In the genomic region with DNA sequence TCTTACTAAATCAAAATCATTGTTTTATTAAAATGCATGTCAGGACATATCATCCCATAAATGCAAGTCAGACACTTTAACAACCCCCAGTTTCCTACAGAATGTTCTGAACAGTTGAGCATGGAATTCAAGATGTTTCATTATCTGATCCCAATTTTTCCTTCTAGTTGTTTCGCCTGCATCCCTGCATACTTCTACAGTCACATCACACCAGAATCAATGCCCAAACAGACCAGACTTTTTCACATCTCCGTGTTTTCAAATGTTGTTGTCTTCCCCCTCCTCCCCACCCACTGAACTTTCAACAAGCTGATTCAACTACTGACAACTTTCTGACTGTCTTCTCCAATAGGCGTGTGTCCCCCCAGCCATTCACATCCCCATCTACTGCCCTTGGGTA, we compare ENCODE assay signal across 18 cellular contexts. TPM values are rescaled to one million over a fixed set of nuclear protein-coding genes. Genes with fewer than 3 reads are reported as not detected.
DNase-seq lines count a peak whose midpoint lies in the region; FAIRE-seq and TF ChIP-seq lines count a peak whose summit lies in the region.
"Had no signal": no experiment of that assay in that cellular context is flagged by ENCODE, and none has a peak within 500 bp of the region (broad histone marks: within the 10 kb centered on the region; RNA-seq: fewer than 3 reads in every experiment).

No MANE protein-coding gene starts in this region.

- TF ChIP-seq CTCF in astrocyte (IDR thresholded peaks at IDR 0.05; ENCODE audit: insufficient read depth, low read depth, low read length): no peak
- no peak for TF ChIP-seq CTCF in osteoblast (IDR thresholded peaks at IDR 0.05; ENCODE audit: extremely low read depth, low read depth, low read length)

- H3K4me2 ChIP-seq in astrocyte (ENCODE audit: low read length) (no peak overlapping the region), osteoblast (ENCODE audit: insufficient read depth, low read length) (no peak overlapping the region)
- H3K4me2 ChIP-seq: BLaER1 had no signal

- no peaks in the 10 kb centered on the region for H3K36me3 ChIP-seq in astrocyte (ENCODE audit: insufficient read depth, low read length)
- no peaks in the 10 kb centered on the region for H3K36me3 ChIP-seq in osteoblast (ENCODE audit: insufficient read depth, low read length)
- H3K36me3 ChIP-seq: BLaER1, HAP-1 had no signal

- H3K27ac ChIP-seq in astrocyte (ENCODE audit: low read depth, low read length): no peak overlapping the region
- no peak overlapping the region for H3K27ac ChIP-seq in osteoblast (ENCODE audit: low read depth, low read length)
- H3K27ac ChIP-seq: BLaER1, HL-60 had no signal

- DNase-seq in GM03348 (ENCODE audit: low spot score): peak; percentile 52
- DNase-seq in astrocyte (ENCODE audit: low read depth): no peak
- peak; percentile 3 for DNase-seq in osteoblast (ENCODE audit: insufficient read length, low spot score, missing footprints)
- no peak for DNase-seq in amygdala (lab: John Stamatoyannopoulos, UW)
- DNase-seq in epidermal melanocyte (ENCODE audit: insufficient read length, low spot score): no peak
- no peak for DNase-seq in NCI-H2227 treated with DMSO at 0.1 percent for 48 hours (lab: John Stamatoyannopoulos, UW)
- DNase-seq: ACHN; CD4-positive, alpha-beta memory T cell; DMS153; DMS79; GDM1 had no signal

- peak overlapping the region; percentile 41 for H3K27ac Mint-ChIP-seq in astrocyte (ENCODE audit: unreplicated experiment)
- H3K27ac Mint-ChIP-seq: CD14-positive monocyte; CD4-positive, alpha-beta memory T cell had no signal

- H3K4me1 ChIP-seq in astrocyte (ENCODE audit: insufficient read depth, low read length): no peaks in the 10 kb centered on the region
- H3K4me1 ChIP-seq in osteoblast (ENCODE audit: insufficient read depth, low read length): no peaks in the 10 kb centered on the region
- H3K4me1 ChIP-seq: BLaER1 had no signal

- peaks cover 13% of the 10 kb centered on the region for H3K4me1 Mint-ChIP-seq in astrocyte (ENCODE audit: low read depth, unreplicated experiment)
- H3K4me1 Mint-ChIP-seq: CD4-positive, alpha-beta memory T cell had no signal

- no peaks in the 10 kb centered on the region for H3K27me3 Mint-ChIP-seq in astrocyte (ENCODE audit: low read depth, unreplicated experiment)

- H3K4me3 Mint-ChIP-seq in astrocyte (ENCODE audit: unreplicated experiment): no peak overlapping the region
- H3K4me3 Mint-ChIP-seq: CD14-positive monocyte; CD4-positive, alpha-beta memory T cell had no signal

- no peaks in the 10 kb centered on the region for H3K9me3 ChIP-seq in astrocyte (ENCODE audit: insufficient read depth, low read depth, low read length)
- no peaks in the 10 kb centered on the region for H3K9me3 ChIP-seq in osteoblast (ENCODE audit: low read depth, low read length)
- H3K9me3 ChIP-seq: BLaER1 had no signal

- H2AFZ ChIP-seq in astrocyte (ENCODE audit: low read depth, low read length) (no peak overlapping the region), osteoblast (ENCODE audit: low read length) (no peak overlapping the region)

- H3K9me3 Mint-ChIP-seq in astrocyte (ENCODE audit: unreplicated experiment): peaks cover 2% of the 10 kb centered on the region

- H3K79me2 ChIP-seq in astrocyte (ENCODE audit: insufficient read depth, low read length) (no peaks in the 10 kb centered on the region), osteoblast (ENCODE audit: insufficient read depth, low read length) (peaks cover 58% of the 10 kb centered on the region)

- H3K4me3 ChIP-seq in astrocyte (ENCODE audit: insufficient read depth, low read depth, low read length) (no peak overlapping the region), osteoblast (ENCODE audit: insufficient read depth, low read length) (no peak overlapping the region)
- H3K4me3 ChIP-seq: BLaER1, HAP-1, K562 had no signal

- H3K27me3 ChIP-seq in astrocyte (ENCODE audit: insufficient read depth, low read length) (no peaks in the 10 kb centered on the region), osteoblast (ENCODE audit: insufficient read depth, low read length) (no peaks in the 10 kb centered on the region)
- H3K27me3 ChIP-seq: BLaER1 had no signal

- peak; percentile 32 for FAIRE-seq in astrocyte (lab: Jason Lieb, UNC)
- FAIRE-seq: A204.1, GM19239, K562 had no signal

- H3K9ac ChIP-seq in astrocyte (ENCODE audit: low read length): no peak overlapping the region
- H3K9ac ChIP-seq: BLaER1 had no signal

- H3K36me3 Mint-ChIP-seq in astrocyte (ENCODE audit: low read depth, unreplicated experiment): peaks cover 7% of the 10 kb centered on the region
- H3K36me3 Mint-ChIP-seq: CD14-positive monocyte; CD4-positive, alpha-beta memory T cell had no signal

- H4K20me1 ChIP-seq in astrocyte (ENCODE audit: insufficient read depth, low read length) (no peaks in the 10 kb centered on the region), osteoblast (ENCODE audit: insufficient read depth, low read length) (no peaks in the 10 kb centered on the region)
- H4K20me1 ChIP-seq: BLaER1 had no signal

RNA-seq across cellular contexts. Expression of a gene that starts 48.6 kb away (rescaled TPM):
- 29.5 and 31.4 TPM in 2 replicates for total RNA-seq in astrocyte
- total RNA-seq in osteoblast: 87.2 and 112 TPM in 2 replicates
- total RNA-seq: CD4-positive, alpha-beta memory T cell had no signal

Comparison
In these comparisons a context has a peak if more than half of its experiments do, and no peak if none do; other contexts are left out.
1. DNase-seq: peak in GM03348 (single experiment) and osteoblast (single experiment); none in astrocyte (single experiment), amygdala (0 of 56), epidermal melanocyte (single experiment) and NCI-H2227 treated with DMSO at 0.1 percent for 48 hours (single experiment).